8 cellular contexts compared by ENCODE assay signal in the genomic region with DNA sequence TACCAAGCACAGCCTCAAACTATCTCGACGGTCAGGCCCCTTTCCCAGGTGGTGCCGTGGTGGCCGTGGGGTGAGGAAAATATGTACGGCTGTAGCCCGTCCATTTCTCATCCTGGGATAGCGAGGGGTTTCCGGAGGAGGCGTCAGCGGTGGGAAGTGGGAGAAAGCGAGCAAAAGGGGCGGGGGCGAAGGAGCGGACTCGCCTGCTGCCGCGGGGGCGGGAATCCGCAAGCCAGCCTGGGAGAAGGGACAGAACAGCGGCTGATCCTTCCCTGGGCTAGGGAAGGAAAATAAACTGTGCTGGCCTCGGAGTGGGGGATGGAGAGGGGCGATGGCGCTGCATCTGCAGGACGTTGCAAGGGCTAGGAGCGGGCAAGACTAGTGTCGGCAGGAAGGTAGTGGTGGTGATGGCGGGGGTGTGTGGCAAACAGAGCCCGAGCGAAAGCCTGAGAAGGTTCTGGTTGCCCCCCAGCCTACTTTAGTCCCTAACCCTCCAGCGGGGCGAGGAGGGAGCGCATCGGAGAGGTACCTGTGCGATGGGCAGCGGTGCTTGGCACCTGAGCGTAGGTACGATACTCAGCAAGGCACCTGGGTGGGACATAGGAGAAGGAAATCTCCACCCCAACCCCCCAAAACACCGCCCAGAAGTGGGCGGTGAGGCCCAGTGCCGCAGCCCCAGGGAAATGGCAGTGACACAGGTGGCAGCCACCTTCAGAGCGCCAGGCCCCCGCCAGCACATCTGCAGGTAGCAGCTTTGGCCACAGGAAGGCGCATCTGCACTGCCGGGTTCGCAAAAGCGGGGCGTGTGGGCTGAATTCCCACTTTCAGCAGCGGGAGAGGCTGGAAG. TPM values are rescaled to one million over a fixed set of nuclear protein-coding genes. Genes with fewer than 3 reads are reported as not detected.
DNase-seq lines count a peak whose midpoint lies in the region; ATAC-seq and TF ChIP-seq lines count a peak whose summit lies in the region.

No MANE protein-coding gene starts in this region.

- H3K27ac Mint-ChIP-seq in natural killer cell treated with Interleukin-12 subunit alpha and Interleukin-12 subunit beta and Interleukin-15 and Interleukin-18, amount 100 ng/mL, for 72 hours = no peak overlapping the region

- DNase-seq in COLO668 (lab: John Stamatoyannopoulos, UW; ENCODE audit: unreplicated experiment) (peak; percentile 89), PC-9 (peak in 1 of 2 experiments; percentile 79), ecto neural progenitor cell (ENCODE audit: low spot score) (peak; percentile 78)
- DNase-seq in natural killer cell treated with Interleukin-12 subunit alpha and Interleukin-12 subunit beta and Interleukin-15 and Interleukin-18, amount 100 ng/mL, for 72 hours (ENCODE audit: low spot score) = no peak

- peaks cover 5 to 6% of the 10 kb centered on the region in 2 donors for H3K4me1 Mint-ChIP-seq in natural killer cell treated with Interleukin-12 subunit alpha and Interleukin-12 subunit beta and Interleukin-15 and Interleukin-18, amount 100 ng/mL, for 72 hours (ENCODE audit: low read depth in 2 of 2)

- no peaks in the 10 kb centered on the region for H3K36me3 ChIP-seq in PC-9 (ENCODE audit: low read depth)

- H3K4me3 Mint-ChIP-seq in natural killer cell treated with Interleukin-12 subunit alpha and Interleukin-12 subunit beta and Interleukin-15 and Interleukin-18, amount 100 ng/mL, for 72 hours = peak overlapping the region; percentile 34

- H3K4me2 ChIP-seq in PC-9 = no peak overlapping the region; the same call in 1 of the 2 replicates

- H3K27ac ChIP-seq in PC-9 = no peak overlapping the region

- H2AFZ ChIP-seq in PC-9 = no peak overlapping the region

- H3F3A ChIP-seq in PC-9 (ENCODE audit: insufficient read depth, low read depth) = no peaks in the 10 kb centered on the region; the same call in 1 of the 2 replicates

- peak; percentile 65 for TF ChIP-seq CTCF in PC-9 (conservative IDR thresholded peaks at IDR 0.05)

- peak; percentile 48 for ATAC-seq in HG02759 (IDR thresholded peaks at IDR 0.05; ENCODE audit: unreplicated experiment)
- peak; percentile 52 to 53 for ATAC-seq in natural killer cell treated with Interleukin-12 subunit alpha and Interleukin-12 subunit beta and Interleukin-15 and Interleukin-18, amount 100 ng/mL, for 72 hours
- ATAC-seq in GM21515 (IDR thresholded peaks at IDR 0.05; ENCODE audit: unreplicated experiment) = no peak
- ATAC-seq in GM18861 (IDR thresholded peaks at IDR 0.05; ENCODE audit: unreplicated experiment) = no peak
- no peak for ATAC-seq in GM21528 (IDR thresholded peaks at IDR 0.05; ENCODE audit: low FRiP score, unreplicated experiment)

- no peaks in the 10 kb centered on the region for H3K9me3 ChIP-seq in PC-9 (ENCODE audit: insufficient read depth, low read depth)

- H3K9me3 Mint-ChIP-seq in natural killer cell treated with Interleukin-12 subunit alpha and Interleukin-12 subunit beta and Interleukin-15 and Interleukin-18, amount 100 ng/mL, for 72 hours = no peaks in the 10 kb centered on the region

- intact Hi-C loops in PC-9 (cut with micrococcal nuclease; ENCODE audit: unreplicated experiment) = loop anchor here (1.0 to 10.0 kb wide), 3 partner anchors 505 to 995 kb away; no protein-coding TSS in a partner anchor

- CTCF ChIA-PET in PC-9 (lab: Charles Lee) = interaction anchor here (0.6 to 0.7 kb wide), 3 partner anchors 167 to 504 kb away, joined by 3 to 5 read pairs (median 3); no protein-coding TSS in a partner anchor

- H3K4me3 ChIP-seq in PC-9 = no peak overlapping the region

- H3K4me1 ChIP-seq in PC-9 (replicated peaks; ENCODE audit: insufficient read depth) = no peaks in the 10 kb centered on the region

- POLR2A ChIA-PET in PC-9 (lab: Charles Lee; ENCODE audit: unreplicated experiment) = no interaction called here

- no peaks in the 10 kb centered on the region for H3K36me3 Mint-ChIP-seq in natural killer cell treated with Interleukin-12 subunit alpha and Interleukin-12 subunit beta and Interleukin-15 and Interleukin-18, amount 100 ng/mL, for 72 hours

- no peaks in the 10 kb centered on the region for H3K79me2 ChIP-seq in PC-9 (ENCODE audit: low read depth)

- H4K20me1 ChIP-seq in PC-9 (ENCODE audit: insufficient read depth) = no peaks in the 10 kb centered on the region

- H3K27me3 Mint-ChIP-seq in natural killer cell treated with Interleukin-12 subunit alpha and Interleukin-12 subunit beta and Interleukin-15 and Interleukin-18, amount 100 ng/mL, for 72 hours = peaks cover 45 to 66% of the 10 kb centered on the region in 2 donors

- no peaks in the 10 kb centered on the region for H3K27me3 ChIP-seq in PC-9 (ENCODE audit: insufficient read depth, low read depth)

- no peaks in the 10 kb centered on the region for H3K9me2 ChIP-seq in PC-9 (ENCODE audit: insufficient read depth)

- BruUV-seq in PC-9 (replicated peaks; lab: Mats Ljungman, UMichigan) = no TSS peak

RNA-seq across cellular contexts. Expression of a gene that starts 49.9 kb away (rescaled TPM):
- total RNA-seq in PC-9 (2021) = 0.35 TPM in 2 replicates
- 1 to 10 TPM; 1.2 to 4.1 TPM for total RNA-seq in natural killer cell treated with Interleukin-12 subunit alpha and Interleukin-12 subunit beta and Interleukin-15 and Interleukin-18, amount 100 ng/mL, for 72 hours

Comparison
In these comparisons a context has a peak if more than half of its experiments do, and no peak if none do; other contexts are left out.
1. ATAC-seq: peak in HG02759 (single experiment) and natural killer cell treated with Interleukin-12 subunit alpha and Interleukin-12 subunit beta and Interleukin-15 and Interleukin-18, amount 100 ng/mL, for 72 hours (2 of 2); none in GM21515 (single experiment), GM18861 (single experiment) and GM21528 (single experiment).